ENCODE assay signal across 8 cellular contexts in the genomic region with DNA sequence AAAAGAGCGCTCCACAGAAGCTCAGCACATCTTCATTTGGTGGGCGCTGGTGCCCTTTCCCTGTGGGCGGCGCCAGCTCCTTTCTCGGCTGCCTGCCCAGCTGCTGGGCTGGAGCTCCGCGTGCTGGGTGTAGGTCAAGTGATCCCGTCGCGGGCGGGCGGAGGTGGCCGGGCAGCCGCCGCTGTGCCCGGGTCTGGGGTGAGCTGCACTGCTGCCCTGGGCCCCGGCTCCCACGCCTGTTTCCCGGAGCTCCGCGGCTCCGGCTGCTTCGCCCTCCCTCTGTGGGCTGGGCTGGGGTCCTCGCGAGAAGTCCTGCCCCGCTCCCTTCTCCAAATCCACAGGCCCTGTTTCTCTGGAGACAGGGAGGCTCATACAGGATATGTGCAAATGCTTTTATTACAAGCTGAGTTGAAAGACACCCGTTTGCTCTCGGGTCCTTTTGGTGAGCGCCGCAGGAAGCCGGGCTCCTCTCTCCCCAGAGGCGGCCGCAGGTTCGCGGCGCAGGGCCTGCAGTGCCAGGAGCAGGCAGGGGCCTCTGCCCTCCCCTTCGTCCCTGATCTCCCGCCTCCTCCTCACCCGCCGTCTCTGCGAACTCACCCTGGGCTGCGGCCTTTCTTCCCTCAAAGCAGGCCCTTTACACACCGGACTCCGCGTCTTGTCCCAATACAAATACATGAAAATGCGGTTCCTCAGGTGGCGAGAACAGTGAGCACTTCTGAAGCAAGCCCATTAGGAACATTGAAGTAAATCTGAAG.
DNase-seq lines count a peak whose midpoint lies in the region; ATAC-seq and TF ChIP-seq lines count a peak whose summit lies in the region.

No MANE protein-coding gene starts in this region.

- H3K4me1 ChIP-seq in CD4-positive, CD25-positive, alpha-beta regulatory T cell (ENCODE audit: control insufficient read depth, insufficient read depth, low read length, poor library complexity, severe bottlenecking), result peaks cover 13% of the 10 kb centered on the region
- H3K4me1 ChIP-seq in neural progenitor cell, result peaks cover 21% of the 10 kb centered on the region

- TF ChIP-seq CTCF in neural progenitor cell (IDR thresholded peaks at IDR 0.05), result no peak

- H3K4me3 ChIP-seq in CD4-positive, CD25-positive, alpha-beta regulatory T cell (ENCODE audit: low read depth, low read length), result peak overlapping the region; percentile 26
- peak overlapping the region; percentile 50 for H3K4me3 ChIP-seq in neural progenitor cell

- H3K9me3 ChIP-seq in CD4-positive, CD25-positive, alpha-beta regulatory T cell (ENCODE audit: control insufficient read depth in 2 of 2, low read length in 2 of 2), result no peaks in the 10 kb centered on the region
- no peaks in the 10 kb centered on the region for H3K9me3 ChIP-seq in neural progenitor cell (ENCODE audit: low read depth)

- peaks cover 72% of the 10 kb centered on the region for H3K27me3 Mint-ChIP-seq in CD4-positive, CD25-positive, alpha-beta regulatory T cell
- peaks cover 44% of the 10 kb centered on the region for H3K27me3 Mint-ChIP-seq in activated naive CD8-positive, alpha-beta T cell treated with anti-CD3 and anti-CD28 coated beads for 36 hours
- H3K27me3 Mint-ChIP-seq in neural progenitor cell (ENCODE audit: insufficient read depth, low read depth), result peaks cover 11% of the 10 kb centered on the region

- H3F3A ChIP-seq in neural progenitor cell (ENCODE audit: low read depth), result peaks cover 26% of the 10 kb centered on the region

- H3K27me3 ChIP-seq in CD4-positive, CD25-positive, alpha-beta regulatory T cell (ENCODE audit: control insufficient read depth, insufficient read depth, low read length), result peaks cover 30% of the 10 kb centered on the region
- H3K27me3 ChIP-seq in neural progenitor cell, result peaks cover 42% of the 10 kb centered on the region

- peak overlapping the region; percentile 96 for H2AFZ ChIP-seq in neural progenitor cell (replicated peaks)

- H3K4me2 ChIP-seq in neural progenitor cell, result peak overlapping the region; percentile 81

- H3K27ac Mint-ChIP-seq in CD4-positive, CD25-positive, alpha-beta regulatory T cell, result no peak overlapping the region
- no peak overlapping the region for H3K27ac Mint-ChIP-seq in activated naive CD8-positive, alpha-beta T cell treated with anti-CD3 and anti-CD28 coated beads for 36 hours
- no peak overlapping the region for H3K27ac Mint-ChIP-seq in neural progenitor cell

- no peaks in the 10 kb centered on the region for H3K79me2 ChIP-seq in neural progenitor cell (ENCODE audit: low read depth)

- H3K36me3 ChIP-seq in CD4-positive, CD25-positive, alpha-beta regulatory T cell (ENCODE audit: control insufficient read depth, insufficient read depth, low read length), result no peaks in the 10 kb centered on the region
- H3K36me3 ChIP-seq in neural progenitor cell, result no peaks in the 10 kb centered on the region

- CTCF ChIA-PET in HEK293T (lab: Yijun Ruan, JAX), result no interaction called here

- H3K36me3 Mint-ChIP-seq in CD4-positive, CD25-positive, alpha-beta regulatory T cell, result no peaks in the 10 kb centered on the region
- H3K36me3 Mint-ChIP-seq in activated naive CD8-positive, alpha-beta T cell treated with anti-CD3 and anti-CD28 coated beads for 36 hours, result no peaks in the 10 kb centered on the region
- no peaks in the 10 kb centered on the region for H3K36me3 Mint-ChIP-seq in neural progenitor cell

- H3K4me3 Mint-ChIP-seq in CD4-positive, CD25-positive, alpha-beta regulatory T cell, result peak overlapping the region; percentile 79 to 89 (median 86)
- peak overlapping the region; percentile 78 for H3K4me3 Mint-ChIP-seq in activated naive CD8-positive, alpha-beta T cell treated with anti-CD3 and anti-CD28 coated beads for 36 hours
- H3K4me3 Mint-ChIP-seq in neural progenitor cell, result peak overlapping the region; percentile 74

- ATAC-seq in CD4-positive, CD25-positive, alpha-beta regulatory T cell (ENCODE audit: low read depth in 2 of 2), result peak; percentile 52 to 61
- ATAC-seq in GM21360 (IDR thresholded peaks at IDR 0.05; ENCODE audit: unreplicated experiment), result peak; percentile 43

- POLR2A ChIA-PET in HEK293T (lab: Yijun Ruan, JAX), result no interaction called here

- H3K4me1 Mint-ChIP-seq in CD4-positive, CD25-positive, alpha-beta regulatory T cell, result peaks cover 5 to 17% (median 11%) of the 10 kb centered on the region in 4 donors
- H3K4me1 Mint-ChIP-seq in activated naive CD8-positive, alpha-beta T cell treated with anti-CD3 and anti-CD28 coated beads for 36 hours, result peaks cover 11% of the 10 kb centered on the region
- peaks cover 27% of the 10 kb centered on the region for H3K4me1 Mint-ChIP-seq in neural progenitor cell

- DNase-seq in CD4-positive, CD25-positive, alpha-beta regulatory T cell, result peak in 2 of 3 donors; percentile 16 to 46
- DNase-seq in NCI-H524 (lab: John Stamatoyannopoulos, UW), result peak; percentile 28 to 51
- peak; percentile 43 for DNase-seq in activated naive CD8-positive, alpha-beta T cell treated with anti-CD3 and anti-CD28 coated beads for 36 hours
- peak; percentile 43 to 91 (median 76) for DNase-seq in head of caudate nucleus
- peak; percentile 72 for DNase-seq in neural progenitor cell (ENCODE audit: low spot score)
- no peak for DNase-seq in HEK293T (ENCODE audit: extremely low spot score)
- no peak for DNase-seq in NK-92 treated with Interleukin-12 subunit alpha and Interleukin-12 subunit beta, amount 100 ng/mL, for 24 hours (lab: John Stamatoyannopoulos, UW)

- H4K20me1 ChIP-seq in neural progenitor cell (ENCODE audit: low read depth), result no peaks in the 10 kb centered on the region

- intact Hi-C loops in head of caudate nucleus (cut with DNase I), result no loop called here

- H3K9ac ChIP-seq in neural progenitor cell, result no peak overlapping the region

- H3K9me3 Mint-ChIP-seq in CD4-positive, CD25-positive, alpha-beta regulatory T cell, result peaks cover 0 to 3% (median 0%) of the 10 kb centered on the region in 7 donors
- no peaks in the 10 kb centered on the region for H3K9me3 Mint-ChIP-seq in activated naive CD8-positive, alpha-beta T cell treated with anti-CD3 and anti-CD28 coated beads for 36 hours
- H3K9me3 Mint-ChIP-seq in neural progenitor cell, result no peaks in the 10 kb centered on the region

- no peak overlapping the region for H3K27ac ChIP-seq in CD4-positive, CD25-positive, alpha-beta regulatory T cell (ENCODE audit: insufficient read depth, low read length, poor library complexity, severe bottlenecking)
- H3K27ac ChIP-seq in neural progenitor cell, result no peak overlapping the region

TF ChIP-seq in HEK293T, 16 proteins besides CTCF, POLR2A, EP300 and RAD21:
- TF ChIP-seq, protein P1, sequence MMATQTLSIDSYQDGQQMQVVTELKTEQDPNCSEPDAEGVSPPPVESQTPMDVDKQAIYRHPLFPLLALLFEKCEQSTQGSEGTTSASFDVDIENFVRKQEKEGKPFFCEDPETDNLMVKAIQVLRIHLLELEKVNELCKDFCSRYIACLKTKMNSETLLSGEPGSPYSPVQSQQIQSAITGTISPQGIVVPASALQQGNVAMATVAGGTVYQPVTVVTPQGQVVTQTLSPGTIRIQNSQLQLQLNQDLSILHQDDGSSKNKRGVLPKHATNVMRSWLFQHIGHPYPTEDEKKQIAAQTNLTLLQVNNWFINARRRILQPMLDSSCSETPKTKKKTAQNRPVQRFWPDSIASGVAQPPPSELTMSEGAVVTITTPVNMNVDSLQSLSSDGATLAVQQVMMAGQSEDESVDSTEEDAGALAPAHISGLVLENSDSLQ (IDR thresholded peaks at IDR 0.05), result no peak
- TF ChIP-seq CTBP1 (IDR thresholded peaks at IDR 0.05; ENCODE audit: borderline replicate concordance) (no peak), L3MBTL2 (conservative IDR thresholded peaks at IDR 0.05) (no peak), LEF1 (IDR thresholded peaks at IDR 0.05; ENCODE audit: borderline replicate concordance) (no peak), ELF4 (IDR thresholded peaks at IDR 0.05) (no peak), FOXA1 (IDR thresholded peaks at IDR 0.05) (no peak), NFRKB (IDR thresholded peaks at IDR 0.05) (no peak), ZNF384 (IDR thresholded peaks at IDR 0.05) (no peak), FOXM1 (IDR thresholded peaks at IDR 0.05; ENCODE audit: borderline replicate concordance) (no peak), SP1 (IDR thresholded peaks at IDR 0.05) (no peak), BHLHE40 (IDR thresholded peaks at IDR 0.05; ENCODE audit: borderline replicate concordance) (no peak), ARNT (IDR thresholded peaks at IDR 0.05) (no peak)

Comparison
In these comparisons a context has a peak if more than half of its experiments do, and no peak if none do; other contexts are left out.
1. DNase-seq: peak in CD4-positive, CD25-positive, alpha-beta regulatory T cell (2 of 3), NCI-H524 (2 of 2), activated naive CD8-positive, alpha-beta T cell treated with anti-CD3 and anti-CD28 coated beads for 36 hours (single experiment), head of caudate nucleus (42 of 42) and neural progenitor cell (single experiment); none in HEK293T (single experiment) and NK-92 treated with Interleukin-12 subunit alpha and Interleukin-12 subunit beta, amount 100 ng/mL, for 24 hours (single experiment).
2. Peak in every context shown above with its lines, with median percentiles within 50 percentile points of each other: H3K4me3 Mint-ChIP-seq.